17 cellular contexts compared by ENCODE assay signal in genomic region chr13:43936630-43937029, GRCh38.
"Had no signal": no experiment of that assay in that cellular context is flagged by ENCODE, and none has a peak within 500 bp of the region (broad histone marks: within the 10 kb centered on the region; RNA-seq: fewer than 3 reads in every experiment).

No MANE protein-coding gene starts in this region.

- H3K4me3 ChIP-seq: ascending aorta, cardiac muscle cell, stomach, thoracic aorta had no signal

- H3K27ac ChIP-seq: ascending aorta, cardiac muscle cell, stomach, thoracic aorta, VCaP had no signal

- DNase-seq: activated CD4-positive, alpha-beta T cell treated with anti-CD3 and anti-CD28 coated beads for 36 hours; activated CD8-positive, alpha-beta memory T cell treated with anti-CD3 and anti-CD28 coated beads, Interleukin-2, amount 50 U/mL, for 48 hours; activated CD8-positive, alpha-beta T cell treated with anti-CD3 and anti-CD28 coated beads for 36 hours; activated naive CD4-positive, alpha-beta T cell; effector CD8-positive, alpha-beta T cell; hippocampal formation; kidney glomerular epithelial cell; stimulated activated CD4-positive, alpha-beta T cell treated with anti-CD3 and anti-CD28 coated beads, Interleukin-15, amount 100 ng/mL, for 24 hours; stimulated activated CD4-positive, alpha-beta T cell treated with anti-CD3 and anti-CD28 coated beads, Interleukin-4, amount 100 ng/mL, for 24 hours; stomach; T-cell; T1000 had no signal

- ATAC-seq: activated CD4-positive, alpha-beta T cell treated with anti-CD3 and anti-CD28 coated beads for 36 hours; activated CD8-positive, alpha-beta T cell treated with anti-CD3 and anti-CD28 coated beads for 36 hours; natural killer cell treated with Interleukin-12 subunit alpha and Interleukin-12 subunit beta and Interleukin-15 and Interleukin-18, amount 100 ng/mL, for 72 hours; T-cell had no signal

- H3K36me3 ChIP-seq: ascending aorta, cardiac muscle cell, stomach, thoracic aorta had no signal

- H3K9me3 ChIP-seq: ascending aorta, thoracic aorta had no signal

- H3K27me3 ChIP-seq: ascending aorta, cardiac muscle cell, stomach had no signal
